In genomic region chr17:60457148-60457547, GRCh38 we compare ENCODE assay signal across 41 cellular contexts. TPM values are rescaled to one million over a fixed set of nuclear protein-coding genes. Genes with fewer than 3 reads are reported as not detected.
"Had no signal": no experiment of that assay in that cellular context is flagged by ENCODE, and none has a peak within 500 bp of the region (broad histone marks: within the 10 kb centered on the region; RNA-seq: fewer than 3 reads in every experiment).

No MANE protein-coding gene starts in this region.

- ATAC-seq: activated CD4-positive, CD25-positive, alpha-beta regulatory T cell treated with anti-CD3 and anti-CD28 coated beads, Interleukin-2, amount 50 U/mL, for 24 hours; gastrocnemius medialis; left cardiac atrium; left ventricle myocardium superior; mucosa of descending colon had no signal

- H3K4me1 ChIP-seq: gastrocnemius medialis, prostate gland, sigmoid colon, tibial nerve had no signal

- H3K27me3 Mint-ChIP-seq: activated naive CD8-positive, alpha-beta T cell treated with anti-CD3 and anti-CD28 coated beads, Interleukin-2, amount 10 ng/mL, durations not matched to agents 7 days and 5 days had no signal

- H3K27ac Mint-ChIP-seq: activated naive CD8-positive, alpha-beta T cell treated with anti-CD3 and anti-CD28 coated beads, Interleukin-2, amount 10 ng/mL, durations not matched to agents 7 days and 5 days; nephron had no signal

- H3K27me3 ChIP-seq: brain microvascular endothelial cell, dorsolateral prefrontal cortex, gastrocnemius medialis, hepatocyte, neutrophil, ovary, sigmoid colon, tibial nerve had no signal

- H3K4me1 Mint-ChIP-seq: nephron had no signal

- H3K4me3 Mint-ChIP-seq: activated naive CD8-positive, alpha-beta T cell treated with anti-CD3 and anti-CD28 coated beads, Interleukin-2, amount 10 ng/mL, durations not matched to agents 7 days and 5 days; nephron; T-helper 1 cell treated with Interleukin-12 subunit alpha and Interleukin-12 subunit beta and Interleukin-4 antibody, amounts not matched to agents 30 μg/mL and 1 μg/mL, for 36 hours had no signal

- DNase-seq: activated CD4-positive, alpha-beta T cell treated with anti-CD3 and anti-CD28 coated beads for 48 hours; activated CD4-positive, alpha-beta T cell treated with anti-CD3 and anti-CD28 coated beads, Interleukin-2, amount 50 U/mL, for 48 hours; activated CD8-positive, alpha-beta memory T cell treated with anti-CD3 and anti-CD28 coated beads, Interleukin-2, amount 50 U/mL, for 4 hours; activated naive CD4-positive, alpha-beta T cell treated with Interleukin-2 at 50 U/mL for 16 hours; activated naive CD8-positive, alpha-beta T cell treated with anti-CD3 and anti-CD28 coated beads, Interleukin-2, amount 10 ng/mL, durations not matched to agents 7 days and 5 days; activated T-cell treated with anti-CD3 and anti-CD28 coated beads, Interleukin-2, amount 50 U/mL, for 1 hour; brain microvascular endothelial cell; dorsolateral prefrontal cortex; gastrocnemius medialis; glutamatergic neuron; left cardiac atrium; left ventricle myocardium superior; mucosa of descending colon; ovary; retina; sigmoid colon; small intestine; stimulated activated CD4-positive, alpha-beta T cell treated with anti-CD3 and anti-CD28 coated beads, Interleukin-4, amount 100 ng/mL, for 24 hours; stimulated activated naive CD4-positive, alpha-beta T cell; SW 1271; T1000; WERI-Rb-1 had no signal

- H3K36me3 ChIP-seq: ovary had no signal

- H3K9me3 ChIP-seq: gastrocnemius medialis, mucosa of descending colon, neutrophil, ovary, prostate gland, sigmoid colon, tibial nerve had no signal

- H2AFZ ChIP-seq: hepatocyte had no signal

- H3K4me2 ChIP-seq: hepatocyte had no signal

- H3K4me3 ChIP-seq: coronary artery, dorsolateral prefrontal cortex, gastrocnemius medialis, hepatocyte, mucosa of descending colon, ovary, prostate gland, sigmoid colon, tibial nerve had no signal

- FAIRE-seq: astrocyte, endothelial cell of umbilical vein, small intestine had no signal

- H3K27ac ChIP-seq: brain microvascular endothelial cell, coronary artery, gastrocnemius medialis, hepatocyte, neutrophil, ovary, prostate gland, sigmoid colon, tibial nerve, WERI-Rb-1 had no signal

- H3K9me3 Mint-ChIP-seq: T-helper 1 cell treated with Interleukin-12 subunit alpha and Interleukin-12 subunit beta and Interleukin-4 antibody, amounts not matched to agents 30 μg/mL and 1 μg/mL, for 36 hours had no signal

- H3K79me2 ChIP-seq: hepatocyte had no signal

RNA-seq across cellular contexts. Expression of gene CHCT1, which starts 34.9 kb away (rescaled TPM):
- total RNA-seq: activated CD8-positive, alpha-beta memory T cell treated with anti-CD3 and anti-CD28 coated beads for 36 hours; activated naive CD8-positive, alpha-beta T cell treated with anti-CD3 and anti-CD28 coated beads, Interleukin-2, amount 10 ng/mL, durations not matched to agents 7 days and 5 days; astrocyte; cardiac septum; cerebellum; endothelial cell of umbilical vein; gastrocnemius medialis; hepatocyte; left cardiac atrium; left ventricle myocardium superior; lung microvascular endothelial cell; mesenteric fat pad; mucosa of descending colon; myocyte; ovary; sigmoid colon; temporal lobe; tibial nerve; urinary bladder had no signal
- polyA plus RNA-seq: endothelial cell of umbilical vein, hepatocyte, keratinocyte, sigmoid colon had no signal
